Comparison of ENCODE assay signal across 27 cellular contexts in genomic region chr2:24080721-24081120, GRCh38. TPM values are rescaled to one million over a fixed set of nuclear protein-coding genes. Genes with fewer than 3 reads are reported as not detected.
A peak's percentile ranks its signal among the peaks of the same experiment; 100 is the strongest.
DNase-seq lines count a peak whose midpoint lies in the region; TF ChIP-seq lines count a peak whose summit lies in the region.
"Had no signal": no experiment of that assay in that cellular context is flagged by ENCODE, and none has a peak within 500 bp of the region (broad histone marks: within the 10 kb centered on the region; RNA-seq: fewer than 3 reads in every experiment).

No MANE protein-coding gene starts in this region.

- H3K27me3 ChIP-seq in esophagus squamous epithelium (no peaks in the 10 kb centered on the region), thyroid gland (no peaks in the 10 kb centered on the region)
- H3K27me3 ChIP-seq: adrenal gland, right atrium auricular region had no signal

- peak overlapping the region in 3 of 4 donors; percentile 49 to 97 (median 93) for H3K27ac ChIP-seq in esophagus squamous epithelium
- H3K27ac ChIP-seq in thyroid gland = no peak overlapping the region
- H3K27ac ChIP-seq: adrenal gland, parathyroid adenoma, right atrium auricular region, SK-N-MC had no signal

- no peak overlapping the region for H3K4me3 ChIP-seq in esophagus squamous epithelium
- no peak overlapping the region for H3K4me3 ChIP-seq in thyroid gland (replicated peaks in 1 of 3)
- H3K4me3 ChIP-seq: adrenal gland, right atrium auricular region, SK-N-MC had no signal

- DNase-seq in DMS79 treated with DMSO at 0.1 percent for 48 hours (lab: John Stamatoyannopoulos, UW) (peak; percentile 83), NCI-H2196 (lab: John Stamatoyannopoulos, UW; ENCODE audit: unreplicated experiment) (peak; percentile 64), esophagus squamous epithelium (lab: John Stamatoyannopoulos, UW) (no peak), thyroid gland (peak; percentile 50 to 56), kidney tubule cell (ENCODE audit: low spot score) (no peak), KBM-7 (no peak), MV-4-11 (lab: John Stamatoyannopoulos, UW) (no peak)
- DNase-seq: activated CD4-positive, alpha-beta T cell treated with anti-CD3 and anti-CD28 coated beads for 1 hour; activated naive CD4-positive, alpha-beta T cell; activated T-cell treated with anti-CD3 and anti-CD28 coated beads, Interleukin-2, amount 50 U/mL, for 4 hours; CD8-positive, alpha-beta T cell; DMS153; effector CD4-positive, alpha-beta T cell; erythroblast; GOT3; left ventricle myocardium superior; natural killer cell; NCI-H1048; NCI-H2081; NCI-H524 treated with DMSO at 0.1 percent for 48 hours; stimulated activated CD4-positive, alpha-beta T cell treated with anti-CD3 and anti-CD28 coated beads, Interleukin-4, amount 100 ng/mL, for 1 hour; stimulated activated naive B cell treated with anti-CD40 and anti-IgM and Interleukin-4, amounts not matched to agents 10 μg/mL and 1 μg/mL and 100 μg/mL, for 72 hours; T-helper 17 cell had no signal

- 75 to 85% methylated on average over 3 of the region's 3 CpGs for WGBS in esophagus squamous epithelium, 2 donors
- 40 to 46% methylated on average over 3 of the region's 3 CpGs for WGBS in thyroid gland, 2 donors

- H3K4me1 ChIP-seq in esophagus squamous epithelium (peaks cover 19 to 64% (median 24%) of the 10 kb centered on the region in 3 donors), thyroid gland (peaks cover 14 to 33% of the 10 kb centered on the region in 2 donors)

- in situ Hi-C loops in KBM-7 (cut with MboI; ENCODE audit: low pct_unique_long_range_greater_than_20kb, low sequenced_read_pairs) = no loop called here

- TF ChIP-seq CTCF in esophagus squamous epithelium (IDR thresholded peaks at IDR 0.05) (no peak), thyroid gland (IDR thresholded peaks at IDR 0.05) (no peak)

- H3K9me3 ChIP-seq in esophagus squamous epithelium = no peaks in the 10 kb centered on the region
- no peaks in the 10 kb centered on the region for H3K9me3 ChIP-seq in thyroid gland
- H3K9me3 ChIP-seq: adrenal gland, right atrium auricular region had no signal

- no peak for TF ChIP-seq POLR2A in esophagus squamous epithelium (IDR thresholded peaks at IDR 0.05)
- no peak for TF ChIP-seq POLR2A in thyroid gland (IDR thresholded peaks at IDR 0.05)

- H3K36me3 ChIP-seq in esophagus squamous epithelium = peaks cover 0 to 47% (median 7%) of the 10 kb centered on the region in 3 donors
- H3K36me3 ChIP-seq in thyroid gland = no peaks in the 10 kb centered on the region

- intact Hi-C loops in esophagus squamous epithelium (cut with DNase I) = no loop called here
- intact Hi-C loops in thyroid gland (cut with DNase I) = loop anchor here (10.0 kb wide), 1 partner anchor 256 kb away; no protein-coding TSS in a partner anchor

RNA-seq across cellular contexts. Expression of gene TP53I3, which starts 3.9 kb away (rescaled TPM):
- total RNA-seq in esophagus squamous epithelium (100 to 1,000 TPM in 1 of 4 donors, 10 to 100 TPM in 3; 69.5 to 129 (median 84.7) TPM), thyroid gland (10 to 100 TPM; 14.5 to 38.4 (median 31.0) TPM)

RNA-seq across cellular contexts. Expression of gene SF3B6, which starts 4.6 kb away (rescaled TPM):
- total RNA-seq in esophagus squamous epithelium = 100 to 1,000 TPM in 3 of 4 donors, 10 to 100 TPM in 1; 91.3 to 150 (median 125) TPM
- total RNA-seq in thyroid gland = 100 to 1,000 TPM in 2 of 4 donors, 10 to 100 TPM in 2; 86.1 to 157 (median 110) TPM

RNA-seq across cellular contexts. Expression of gene FKBP1B, which starts 31.2 kb away (rescaled TPM):
- total RNA-seq in esophagus squamous epithelium (10 to 100 TPM in 1 of 4 donors, 1 to 10 TPM in 3; 4.5 to 12.1 (median 8.3) TPM), thyroid gland (10 to 100 TPM in 1 of 4 donors, 1 to 10 TPM in 3; 5.8 to 15.5 (median 6.4) TPM)

RNA-seq across cellular contexts. Expression of gene WDCP, which starts 33.5 kb away (rescaled TPM):
- total RNA-seq in esophagus squamous epithelium (1 to 10 TPM; 2.8 to 4.9 (median 4.0) TPM), thyroid gland (1 to 10 TPM; 3.0 to 6.0 (median 4.6) TPM)

RNA-seq across cellular contexts. Expression of gene PFN4, which starts 42.4 kb away (rescaled TPM):
- total RNA-seq in esophagus squamous epithelium = not detected
- total RNA-seq in thyroid gland = 1 to 10 TPM in 3 of 4 donors, not detected in 1; 1.0 to 3.5 (median 2.0) TPM
- total RNA-seq: activated T-cell treated with anti-CD3 and anti-CD28 coated beads, Interleukin-2, amount 50 U/mL, for 4 hours; CD8-positive, alpha-beta T cell; natural killer cell; T-helper 17 cell had no signal

Comparison
In these comparisons a context has a peak if more than half of its experiments do, and no peak if none do; other contexts are left out.
1. DNase-seq: peak in DMS79 treated with DMSO at 0.1 percent for 48 hours (single experiment), NCI-H2196 (single experiment) and thyroid gland (2 of 2); none in esophagus squamous epithelium (single experiment), kidney tubule cell (single experiment), KBM-7 (single experiment) and MV-4-11 (single experiment).
2. H3K27ac ChIP-seq: peak in esophagus squamous epithelium (3 of 4); none in thyroid gland (0 of 3).